Comparison of ENCODE assay signal across 8 cellular contexts in the genomic region with DNA sequence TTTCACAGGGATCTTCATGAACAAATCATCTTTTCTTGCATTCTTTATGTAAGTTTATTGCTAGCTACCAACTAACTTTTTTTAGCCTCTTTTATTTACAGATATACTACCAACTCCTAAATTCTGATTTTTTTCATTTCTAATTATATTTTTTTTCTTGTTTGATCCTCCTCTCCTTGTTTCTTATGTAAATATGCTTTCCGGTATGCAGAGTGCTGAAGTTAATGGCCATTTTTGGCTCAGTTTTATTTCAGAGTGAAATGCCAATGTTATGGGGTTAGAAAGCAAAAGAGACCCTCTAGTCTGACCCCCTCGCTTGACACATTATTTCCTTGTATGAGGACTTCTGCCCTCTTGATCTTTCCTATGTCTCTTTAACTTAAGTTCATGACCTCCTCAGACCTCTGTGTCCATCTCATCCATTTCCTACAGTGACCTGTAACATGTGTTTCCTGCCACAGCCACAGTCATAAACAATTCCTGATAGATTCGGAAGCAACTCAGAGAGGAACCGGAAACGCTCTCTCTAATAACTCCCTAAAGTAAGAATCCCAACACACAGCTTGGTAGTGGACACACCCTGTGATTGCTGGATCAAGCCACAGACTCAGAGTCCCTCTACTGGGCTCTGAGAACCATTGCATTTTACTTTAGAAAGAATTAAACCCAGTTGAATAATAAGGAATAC. TPM values are rescaled to one million over a fixed set of nuclear protein-coding genes. Genes with fewer than 3 reads are reported as not detected.
DNase-seq lines count a peak whose midpoint lies in the region; ATAC-seq and TF ChIP-seq lines count a peak whose summit lies in the region.

No MANE protein-coding gene starts in this region.

- DNase-seq in ELR (ENCODE audit: low read depth) (peak; percentile 97), NCI-H446 treated with DMSO at 0.1 percent for 48 hours (lab: John Stamatoyannopoulos, UW) (peak; percentile 39), cardiac fibroblast (ENCODE audit: low read depth in 2 of 2) (peak; percentile 95), kidney tubule cell (ENCODE audit: low spot score) (peak; percentile 85), upper lobe of right lung (no peak)
- DNase-seq in activated T-helper 1 cell treated with anti-CD3 and anti-CD28 coated beads, Interleukin-12 subunit alpha, Interleukin-12 subunit beta, Interleukin-2, Interleukin-4 antibody, amounts not matched to agents 30 ng/mL and 10 ng/mL and 1 ng/mL, durations not matched to agents 14 hours and 24 hours and 36 hours (ENCODE audit: low spot score) = no peak

- H3K27me3 Mint-ChIP-seq in activated T-helper 1 cell treated with anti-CD3 and anti-CD28 coated beads, Interleukin-12 subunit alpha, Interleukin-12 subunit beta, Interleukin-2, Interleukin-4 antibody, amounts not matched to agents 30 ng/mL and 10 ng/mL and 1 ng/mL, durations not matched to agents 14 hours and 24 hours and 36 hours (ENCODE audit: insufficient read depth) = peaks cover 8% of the 10 kb centered on the region

- H3K4me1 Mint-ChIP-seq in activated T-helper 1 cell treated with anti-CD3 and anti-CD28 coated beads, Interleukin-12 subunit alpha, Interleukin-12 subunit beta, Interleukin-2, Interleukin-4 antibody, amounts not matched to agents 30 ng/mL and 10 ng/mL and 1 ng/mL, durations not matched to agents 14 hours and 24 hours and 36 hours (ENCODE audit: low read depth) = no peaks in the 10 kb centered on the region

- no peaks in the 10 kb centered on the region for H3K36me3 Mint-ChIP-seq in activated T-helper 1 cell treated with anti-CD3 and anti-CD28 coated beads, Interleukin-12 subunit alpha, Interleukin-12 subunit beta, Interleukin-2, Interleukin-4 antibody, amounts not matched to agents 30 ng/mL and 10 ng/mL and 1 ng/mL, durations not matched to agents 14 hours and 24 hours and 36 hours (ENCODE audit: low read depth)

- peaks cover 25% of the 10 kb centered on the region for H3K4me1 ChIP-seq in upper lobe of right lung

- H3K4me3 ChIP-seq in cardiac fibroblast (replicated peaks in 1 of 2; ENCODE audit: low read depth in 2 of 2, low read length in 2 of 2) = no peak overlapping the region
- no peak overlapping the region for H3K4me3 ChIP-seq in upper lobe of right lung

- no peak overlapping the region for H3K4me3 Mint-ChIP-seq in activated T-helper 1 cell treated with anti-CD3 and anti-CD28 coated beads, Interleukin-12 subunit alpha, Interleukin-12 subunit beta, Interleukin-2, Interleukin-4 antibody, amounts not matched to agents 30 ng/mL and 10 ng/mL and 1 ng/mL, durations not matched to agents 14 hours and 24 hours and 36 hours

- H3K9me3 Mint-ChIP-seq in activated T-helper 1 cell treated with anti-CD3 and anti-CD28 coated beads, Interleukin-12 subunit alpha, Interleukin-12 subunit beta, Interleukin-2, Interleukin-4 antibody, amounts not matched to agents 30 ng/mL and 10 ng/mL and 1 ng/mL, durations not matched to agents 14 hours and 24 hours and 36 hours = no peaks in the 10 kb centered on the region

- ATAC-seq in upper lobe of right lung (peak; percentile 97), GM18511 (IDR thresholded peaks at IDR 0.05; ENCODE audit: unreplicated experiment) (no peak), GM21390 (IDR thresholded peaks at IDR 0.05; ENCODE audit: unreplicated experiment) (no peak)

- no peaks in the 10 kb centered on the region for H3K9me3 ChIP-seq in upper lobe of right lung

- no peak overlapping the region for H3K27ac Mint-ChIP-seq in activated T-helper 1 cell treated with anti-CD3 and anti-CD28 coated beads, Interleukin-12 subunit alpha, Interleukin-12 subunit beta, Interleukin-2, Interleukin-4 antibody, amounts not matched to agents 30 ng/mL and 10 ng/mL and 1 ng/mL, durations not matched to agents 14 hours and 24 hours and 36 hours

- TF ChIP-seq CTCF in cardiac fibroblast (IDR thresholded peaks at IDR 0.05; ENCODE audit: low read depth, low read length) (peak; percentile 81), upper lobe of right lung (IDR thresholded peaks at IDR 0.05) (peak; percentile 81)

- intact Hi-C loops in upper lobe of right lung (cut with DNase I) = no loop called here
- intact Hi-C loops in activated T-helper 1 cell treated with anti-CD3 and anti-CD28 coated beads, Interleukin-12 subunit alpha, Interleukin-12 subunit beta, Interleukin-2, Interleukin-4 antibody, amounts not matched to agents 30 ng/mL and 10 ng/mL and 1 ng/mL, durations not matched to agents 14 hours and 24 hours and 36 hours (cut with micrococcal nuclease) = no loop called here

- H3K36me3 ChIP-seq in upper lobe of right lung = no peaks in the 10 kb centered on the region

- H3K27me3 ChIP-seq in upper lobe of right lung = no peaks in the 10 kb centered on the region

- H3K27ac ChIP-seq in upper lobe of right lung = peak overlapping the region; percentile 27

RNA-seq across cellular contexts. Expression of a gene that starts 42.9 kb away (rescaled TPM):
- 32.7 TPM for total RNA-seq in upper lobe of right lung
- total RNA-seq in activated T-helper 1 cell treated with anti-CD3 and anti-CD28 coated beads, Interleukin-12 subunit alpha, Interleukin-12 subunit beta, Interleukin-2, Interleukin-4 antibody, amounts not matched to agents 30 ng/mL and 10 ng/mL and 1 ng/mL, durations not matched to agents 14 hours and 24 hours and 36 hours = not detected in 2 replicates

Comparison
In these comparisons a context has a peak if more than half of its experiments do, and no peak if none do; other contexts are left out.
1. DNase-seq: peak in ELR (single experiment), NCI-H446 treated with DMSO at 0.1 percent for 48 hours (single experiment), cardiac fibroblast (2 of 2) and kidney tubule cell (single experiment); none in upper lobe of right lung (single experiment) and activated T-helper 1 cell treated with anti-CD3 and anti-CD28 coated beads, Interleukin-12 subunit alpha, Interleukin-12 subunit beta, Interleukin-2, Interleukin-4 antibody, amounts not matched to agents 30 ng/mL and 10 ng/mL and 1 ng/mL, durations not matched to agents 14 hours and 24 hours and 36 hours (single experiment).
2. RNA of a gene that starts 42.9 kb away (total RNA-seq): 32.7 TPM in upper lobe of right lung (single experiment); not detected in activated T-helper 1 cell treated with anti-CD3 and anti-CD28 coated beads, Interleukin-12 subunit alpha, Interleukin-12 subunit beta, Interleukin-2, Interleukin-4 antibody, amounts not matched to agents 30 ng/mL and 10 ng/mL and 1 ng/mL, durations not matched to agents 14 hours and 24 hours and 36 hours; every median in the first group is over 10 times any median in the second.